18 cellular contexts compared by ENCODE assay signal in the genomic region with DNA sequence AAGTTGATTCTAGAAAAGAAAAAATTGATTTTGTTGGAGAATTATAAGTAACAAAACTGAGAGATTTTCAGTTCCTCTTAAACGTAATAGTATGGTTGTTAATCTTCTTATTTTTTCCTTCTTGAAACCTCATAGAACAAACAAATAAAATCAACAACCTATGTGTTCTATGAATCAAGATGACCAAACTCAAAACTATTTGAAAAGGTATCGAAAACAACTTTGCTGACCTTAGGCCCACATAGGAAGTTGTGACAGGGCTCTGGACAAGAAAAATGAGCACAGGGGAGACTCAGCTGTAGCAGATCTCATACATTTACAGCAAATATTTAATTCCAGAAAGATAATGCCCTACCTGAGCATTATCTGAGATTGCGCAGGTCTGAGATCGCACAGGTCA.
A peak's percentile ranks its signal among the peaks of the same experiment; 100 is the strongest.
DNase-seq lines count a peak whose midpoint lies in the region; ATAC-seq and TF ChIP-seq lines count a peak whose summit lies in the region.
"Had no signal": no experiment of that assay in that cellular context is flagged by ENCODE, and none has a peak within 500 bp of the region (broad histone marks: within the 10 kb centered on the region; RNA-seq: fewer than 3 reads in every experiment).

No MANE protein-coding gene starts in this region.

- no peak overlapping the region for H3K23ac ChIP-seq in H9 (ENCODE audit: insufficient read length, low read depth, low read length)

- H3K18ac ChIP-seq in H9 (ENCODE audit: insufficient read length, low read depth, low read length), result no peak overlapping the region

- H4K20me1 ChIP-seq in H9 (ENCODE audit: control insufficient read depth, insufficient read depth, insufficient read length), result no peaks in the 10 kb centered on the region
- no peaks in the 10 kb centered on the region for H4K20me1 ChIP-seq in PC-3 (ENCODE audit: low read length)
- H4K20me1 ChIP-seq: BLaER1 had no signal

- WGBS in H9 (ENCODE audit: extremely low coverage, insufficient read length, low lambda C conversion rate), result no CpG with 5 or more reads among the region's 4 CpGs

- no peaks in the 10 kb centered on the region for H3K9me3 ChIP-seq in H9 (ENCODE audit: control insufficient read depth, low read depth, low read length)
- no peaks in the 10 kb centered on the region for H3K9me3 ChIP-seq in PC-3 (ENCODE audit: low read length)
- H3K9me3 ChIP-seq: A549, BLaER1, HAP-1 had no signal

- DNase-seq in GM12865 (ENCODE audit: low read depth) (peak; percentile 22), H9 (no peak), PC-3 (peak; percentile 71), Right ventricle myocardium inferior (ENCODE audit: missing footprints) (no peak), head of caudate nucleus (no peak)
- DNase-seq: Calu3; CD8-positive, alpha-beta T cell; DMS79 treated with DMSO at 0.1 percent for 48 hours; GF-D8; Kasumi-1; KG1 had no signal

- peak; percentile 54 for ATAC-seq in GM19035 (IDR thresholded peaks at IDR 0.05; ENCODE audit: unreplicated experiment)
- peak; percentile 67 for ATAC-seq in PC-3
- no peak for ATAC-seq in Right ventricle myocardium inferior
- no peak for ATAC-seq in GM18861 (IDR thresholded peaks at IDR 0.05; ENCODE audit: unreplicated experiment)
- ATAC-seq: A549; CD8-positive, alpha-beta T cell had no signal

- no peak overlapping the region for H2BK15ac ChIP-seq in H9 (ENCODE audit: low read depth, low read length)

- H3K27ac Mint-ChIP-seq in H9, result peak overlapping the region in 1 of 3 experiments; percentile 3; a peak in 1 of 7 replicates
- H3K27ac Mint-ChIP-seq: CD14-positive monocyte; CD8-positive, alpha-beta T cell had no signal

- no peak overlapping the region for H4K5ac ChIP-seq in H9 (ENCODE audit: insufficient read length, low read depth, low read length)

- H4K8ac ChIP-seq in H9 (replicated peaks; ENCODE audit: insufficient read length, low read depth, low read length), result no peak overlapping the region

- H4K91ac ChIP-seq in H9 (ENCODE audit: insufficient read length, low read depth, low read length), result no peak overlapping the region

- no peaks in the 10 kb centered on the region for H3K9me2 ChIP-seq in PC-3 (replicated peaks; ENCODE audit: low read length)

- peak overlapping the region; percentile 36 for H3T11ph ChIP-seq in H9 (ENCODE audit: low read length)

- H3K27ac ChIP-seq in H9 (ENCODE audit: insufficient read length, low read depth, low read length) (no peak overlapping the region), PC-3 (ENCODE audit: low read length) (no peak overlapping the region)
- H3K27ac ChIP-seq: 22Rv1, A549, BLaER1 had no signal

- TF ChIP-seq CTCF in GM12865 (IDR thresholded peaks at IDR 0.05; ENCODE audit: insufficient read depth, low read depth, low read length, missing control alignments) (no peak), H9 (conservative IDR thresholded peaks at IDR 0.05) (no peak), PC-3 (conservative IDR thresholded peaks at IDR 0.05; ENCODE audit: low read depth, low read length) (no peak)

- H2BK5ac ChIP-seq in H9 (ENCODE audit: insufficient read length, low read length), result no peak overlapping the region

- no peak overlapping the region for H3K14ac ChIP-seq in H9 (ENCODE audit: insufficient read depth, low read length)

- H3K56ac ChIP-seq in H9 (ENCODE audit: insufficient read length, low read depth, low read length), result no peak overlapping the region

- no peaks in the 10 kb centered on the region for H3K36me3 ChIP-seq in PC-3 (ENCODE audit: low read depth, low read length)
- H3K36me3 ChIP-seq: BLaER1, HAP-1 had no signal

- H3K79me2 ChIP-seq in H9 (ENCODE audit: insufficient read depth, low read length) (no peaks in the 10 kb centered on the region), PC-3 (ENCODE audit: low read length) (no peaks in the 10 kb centered on the region)

- H2AFZ ChIP-seq in H9 (ENCODE audit: low read length) (no peak overlapping the region), PC-3 (ENCODE audit: low read length) (no peak overlapping the region)

- no peak overlapping the region for H3K4ac ChIP-seq in H9 (ENCODE audit: low read depth, low read length)

- no peak overlapping the region for H2AK5ac ChIP-seq in H9 (ENCODE audit: insufficient read length, low read length)

- H3K9me3 Mint-ChIP-seq in H9, result peaks cover 3 to 4% of the 10 kb centered on the region in 2 experiments; a peak in 3 of 5 replicates
- H3K9me3 Mint-ChIP-seq: CD8-positive, alpha-beta T cell had no signal

- CTCF ChIA-PET in PC-3 (lab: Charles Lee), result no interaction called here

- H2BK12ac ChIP-seq in H9 (ENCODE audit: insufficient read length, low read depth, low read length), result no peak overlapping the region

- H3K4me2 ChIP-seq in H9 (ENCODE audit: insufficient read depth, insufficient read length, low read length) (no peak overlapping the region), PC-3 (ENCODE audit: low read length) (peak overlapping the region; percentile 3)
- H3K4me2 ChIP-seq: A549, BLaER1 had no signal

- POLR2A ChIA-PET in PC-3 (lab: Charles Lee; ENCODE audit: unreplicated experiment), result no interaction called here

- no peaks in the 10 kb centered on the region for H3K23me2 ChIP-seq in H9 (ENCODE audit: insufficient read length, low read depth, low read length, poor library complexity, severe bottlenecking)

- H2BK20ac ChIP-seq in H9 (ENCODE audit: low read depth, low read length, poor library complexity, severe bottlenecking), result no peak overlapping the region

- intact Hi-C loops in PC-3 (cut with micrococcal nuclease), result no loop called here
- intact Hi-C loops in Right ventricle myocardium inferior (cut with DNase I), result no loop called here
- intact Hi-C loops in head of caudate nucleus (cut with DNase I), result no loop called here

- no peaks in the 10 kb centered on the region for H3F3A ChIP-seq in PC-3 (ENCODE audit: low read length, unreplicated experiment)

- peaks cover 0 to 2% (median 0%) of the 10 kb centered on the region in 3 experiments; a peak in 2 of 7 replicates for H3K36me3 Mint-ChIP-seq in H9 (ENCODE audit: insufficient read depth in 1 of 3, low read depth in 3 of 3)
- H3K36me3 Mint-ChIP-seq: CD14-positive monocyte; CD8-positive, alpha-beta T cell had no signal

- H3K4me3 ChIP-seq in GM12865 (ENCODE audit: low read depth, low read length) (no peak overlapping the region), PC-3 (ENCODE audit: low read length) (no peak overlapping the region)
- H3K4me3 ChIP-seq: A549, BLaER1, HAP-1 had no signal

- BruUV-seq in PC-3 (replicated peaks; lab: Mats Ljungman, UMichigan), result no TSS peak

- H3K4me1 Mint-ChIP-seq in H9, result peaks cover 4 to 6% of the 10 kb centered on the region in 2 experiments; a peak in 2 of 4 replicates
- H3K4me1 Mint-ChIP-seq: CD14-positive monocyte had no signal

- H3K4me1 ChIP-seq in H9 (ENCODE audit: insufficient read depth, low read length) (no peaks in the 10 kb centered on the region), PC-3 (ENCODE audit: insufficient read depth, low read length) (peaks cover 13% of the 10 kb centered on the region)
- H3K4me1 ChIP-seq: A549, BLaER1, HAP-1 had no signal

- no peak overlapping the region for H3K4me3 Mint-ChIP-seq in H9
- H3K4me3 Mint-ChIP-seq: CD14-positive monocyte; CD8-positive, alpha-beta T cell had no signal

- H3K79me1 ChIP-seq in H9 (ENCODE audit: insufficient read depth, low read depth, low read length, poor library complexity, severe bottlenecking), result no peaks in the 10 kb centered on the region

- H3K27me3 ChIP-seq in H9 (ENCODE audit: insufficient read depth, low read length), result no peaks in the 10 kb centered on the region
- no peaks in the 10 kb centered on the region for H3K27me3 ChIP-seq in PC-3 (ENCODE audit: low read length)
- H3K27me3 ChIP-seq: BLaER1 had no signal

- no peak overlapping the region for H3K9ac ChIP-seq in H9 (ENCODE audit: extremely low read depth, insufficient read length, low read length)
- no peak overlapping the region for H3K9ac ChIP-seq in PC-3 (ENCODE audit: low read length)
- H3K9ac ChIP-seq: BLaER1 had no signal

- no peaks in the 10 kb centered on the region for H3K27me3 Mint-ChIP-seq in H9 (ENCODE audit: low read depth)

- H2BK120ac ChIP-seq in H9 (ENCODE audit: low read depth, low read length, poor library complexity, severe bottlenecking), result no peak overlapping the region

Comparison
In these comparisons a context has a peak if more than half of its experiments do, and no peak if none do; other contexts are left out.
1. DNase-seq: peak in GM12865 (single experiment) and PC-3 (single experiment); none in H9 (single experiment), Right ventricle myocardium inferior (single experiment) and head of caudate nucleus (0 of 42).
2. ATAC-seq: peak in GM19035 (single experiment) and PC-3 (single experiment); none in Right ventricle myocardium inferior (single experiment) and GM18861 (single experiment).